17 cellular contexts compared by ENCODE assay signal in the genomic region with DNA sequence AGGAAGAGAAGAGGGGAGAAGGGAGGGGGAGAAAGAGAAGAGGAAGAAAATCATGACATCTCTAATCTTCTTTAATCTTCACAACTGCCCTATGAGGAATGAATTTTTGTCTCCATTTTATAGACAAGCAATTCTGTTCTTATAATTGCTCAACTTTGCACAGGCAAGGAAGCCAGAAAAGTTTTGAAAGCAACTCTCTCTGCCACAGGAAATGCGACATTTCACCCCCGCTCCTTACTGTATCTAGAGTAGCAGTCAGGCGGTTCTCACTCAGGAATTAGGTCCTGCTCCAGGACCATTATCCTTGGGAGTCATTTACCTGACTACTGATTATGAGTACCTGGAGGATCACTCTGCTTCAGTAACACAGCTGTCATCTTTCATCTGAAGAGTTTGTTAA.
"Had no signal": no experiment of that assay in that cellular context is flagged by ENCODE, and none has a peak within 500 bp of the region (broad histone marks: within the 10 kb centered on the region; RNA-seq: fewer than 3 reads in every experiment).

No MANE protein-coding gene starts in this region.

- H3K36me3 ChIP-seq: left ventricle myocardium inferior, thoracic aorta had no signal

- DNase-seq: activated CD4-positive, alpha-beta T cell treated with anti-CD3 and anti-CD28 coated beads for 1 hour; activated CD4-positive, alpha-beta T cell treated with anti-CD3 and anti-CD28 coated beads, Interleukin-2, amount 10 ng/mL, durations not matched to agents 7 days and 5 days; activated CD8-positive, alpha-beta T cell treated with anti-CD3 and anti-CD28 coated beads for 36 hours; activated T-cell treated with anti-CD3 and anti-CD28 coated beads, Interleukin-2, amount 50 U/mL, for 4 hours; aorta; left ventricle myocardium inferior; mucosa of descending colon; posterior cingulate gyrus; right cardiac atrium; stimulated activated CD4-positive, alpha-beta T cell treated with anti-CD3 and anti-CD28 coated beads, Interleukin-2, amount 100 ng/mL, for 48 hours; stimulated activated naive CD8-positive, alpha-beta T cell treated with anti-CD3 and anti-CD28 coated beads, Interleukin-15, Interleukin-2, amounts not matched to agents 100 U/mL and 50 U/mL, for 24 hours; T-helper 2 cell; trophoblast cell had no signal

- H3K4me3 ChIP-seq: left ventricle myocardium inferior, mucosa of descending colon, thoracic aorta had no signal

- H3K9me3 ChIP-seq: left ventricle myocardium inferior, mucosa of descending colon, thoracic aorta had no signal

- ATAC-seq: activated CD8-positive, alpha-beta T cell treated with anti-CD3 and anti-CD28 coated beads for 36 hours; activated naive CD4-positive, alpha-beta T cell treated with anti-CD3 and anti-CD28 coated beads, Interleukin-2, amount 50 U/mL, for 72 hours; activated T-cell treated with anti-CD3 and anti-CD28 coated beads, Interleukin-2, amount 50 U/mL, for 4 hours; activated T-helper 17 cell treated with anti-CD3 and anti-CD28 coated beads, Interleukin-2, amount 50 U/mL, for 72 hours; mucosa of descending colon; right cardiac atrium; stimulated activated naive CD8-positive, alpha-beta T cell treated with anti-CD3 and anti-CD28 coated beads, Interleukin-15, Interleukin-2, amounts not matched to agents 100 U/mL and 50 U/mL, for 24 hours; WTC11 had no signal

- H3K4me1 ChIP-seq: left ventricle myocardium inferior had no signal

- H3K27ac ChIP-seq: left ventricle myocardium inferior had no signal
